ENCODE assay signal across 22 cellular contexts in the genomic region with DNA sequence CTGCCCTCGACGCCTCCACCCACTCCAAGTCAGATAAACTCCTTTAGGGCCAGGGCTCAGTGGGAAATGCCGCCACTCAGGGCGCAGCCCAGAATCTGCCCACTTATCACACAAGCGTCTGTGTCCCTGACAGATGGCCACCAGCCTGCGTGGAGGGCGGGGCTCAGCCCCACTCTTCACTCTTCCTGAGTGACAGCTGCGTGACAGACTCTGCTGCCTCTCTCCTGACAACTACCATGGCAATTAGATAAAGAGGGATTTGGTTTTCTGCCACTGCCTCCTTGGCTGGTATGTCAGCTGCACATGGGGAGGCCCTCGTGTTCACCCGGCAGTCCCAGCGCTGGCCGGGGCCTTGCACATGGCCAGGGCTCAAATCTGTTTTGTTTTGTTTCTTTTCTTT.
DNase-seq lines count a peak whose midpoint lies in the region; ATAC-seq and TF ChIP-seq lines count a peak whose summit lies in the region.
"Had no signal": no experiment of that assay in that cellular context is flagged by ENCODE, and none has a peak within 500 bp of the region (broad histone marks: within the 10 kb centered on the region; RNA-seq: fewer than 3 reads in every experiment).

No MANE protein-coding gene starts in this region.

- H3K27ac ChIP-seq in heart left ventricle (peak overlapping the region in 1 of 12 donors; percentile 22), esophagus squamous epithelium (no peak overlapping the region)
- H3K27ac ChIP-seq: adrenal gland, tibial nerve had no signal

- ATAC-seq in heart left ventricle (peak; percentile 88 to 93 (median 91)), GM18519 (IDR thresholded peaks at IDR 0.05; ENCODE audit: low FRiP score, unreplicated experiment) (no peak)
- ATAC-seq: activated CD4-positive, alpha-beta T cell treated with anti-CD3 and anti-CD28 coated beads for 36 hours; GM23338; PC-3; stimulated activated naive CD8-positive, alpha-beta T cell treated with anti-CD3 and anti-CD28 coated beads, Interleukin-15, Interleukin-2, amounts not matched to agents 100 U/mL and 50 U/mL, for 24 hours had no signal

- no peak overlapping the region for H3K27ac Mint-ChIP-seq in activated CD4-positive, alpha-beta memory T cell treated with anti-CD3 and anti-CD28 coated beads, Interleukin-2, amount 10 ng/mL, durations not matched to agents 7 days and 5 days
- H3K27ac Mint-ChIP-seq: activated CD4-positive, alpha-beta T cell treated with anti-CD3 and anti-CD28 coated beads for 36 hours; GM23338 had no signal

- H3K36me3 Mint-ChIP-seq in activated CD4-positive, alpha-beta memory T cell treated with anti-CD3 and anti-CD28 coated beads, Interleukin-2, amount 10 ng/mL, durations not matched to agents 7 days and 5 days (ENCODE audit: low read depth), result no peaks in the 10 kb centered on the region

- H3K4me1 ChIP-seq in heart left ventricle (peaks cover 0 to 28% (median 3%) of the 10 kb centered on the region in 12 donors), esophagus squamous epithelium (peaks cover 3 to 11% (median 8%) of the 10 kb centered on the region in 3 donors)
- H3K4me1 ChIP-seq: adrenal gland, tibial nerve had no signal

- H3K4me3 ChIP-seq in heart left ventricle (no peak overlapping the region), esophagus squamous epithelium (no peak overlapping the region)
- H3K4me3 ChIP-seq: adrenal gland, GM23338, tibial nerve had no signal

- intact Hi-C loops in heart left ventricle (cut with DNase I), result no loop called here
- intact Hi-C loops in esophagus squamous epithelium (cut with DNase I), result no loop called here

- TF ChIP-seq CTCF in heart left ventricle (IDR thresholded peaks at IDR 0.05), result no peak
- no peak for TF ChIP-seq CTCF in esophagus squamous epithelium (IDR thresholded peaks at IDR 0.05)

- no peaks in the 10 kb centered on the region for H3K27me3 Mint-ChIP-seq in activated CD4-positive, alpha-beta memory T cell treated with anti-CD3 and anti-CD28 coated beads, Interleukin-2, amount 10 ng/mL, durations not matched to agents 7 days and 5 days
- H3K27me3 Mint-ChIP-seq: activated CD4-positive, alpha-beta T cell treated with anti-CD3 and anti-CD28 coated beads for 36 hours had no signal

- no peaks in the 10 kb centered on the region for H3K27me3 ChIP-seq in heart left ventricle
- H3K27me3 ChIP-seq in esophagus squamous epithelium, result peaks cover 0 to 6% (median 0%) of the 10 kb centered on the region in 4 donors
- H3K27me3 ChIP-seq: adrenal gland had no signal

- H3K9me3 ChIP-seq in heart left ventricle (no peaks in the 10 kb centered on the region), esophagus squamous epithelium (no peaks in the 10 kb centered on the region)
- H3K9me3 ChIP-seq: adrenal gland, tibial nerve had no signal

- TF ChIP-seq POLR2A in heart left ventricle (IDR thresholded peaks at IDR 0.05) (no peak), esophagus squamous epithelium (IDR thresholded peaks at IDR 0.05) (no peak)

- H3K9me3 Mint-ChIP-seq in activated CD4-positive, alpha-beta memory T cell treated with anti-CD3 and anti-CD28 coated beads, Interleukin-2, amount 10 ng/mL, durations not matched to agents 7 days and 5 days, result no peaks in the 10 kb centered on the region
- H3K9me3 Mint-ChIP-seq: GM23338, neural crest cell had no signal

- POLR2A ChIA-PET in activated CD4-positive, alpha-beta memory T cell treated with anti-CD3 and anti-CD28 coated beads, Interleukin-2, amount 10 ng/mL, durations not matched to agents 7 days and 5 days (lab: Charles Lee), result no interaction called here

- DNase-seq in NCI-H446 (lab: John Stamatoyannopoulos, UW) (peak; percentile 15 to 45), NCI-H446 treated with DMSO at 0.1 percent for 48 hours (lab: John Stamatoyannopoulos, UW) (no peak), OCI-M1 (lab: John Stamatoyannopoulos, UW) (peak; percentile 4), heart left ventricle (peak; percentile 66 to 85 (median 77)), retina (peak; percentile 66), esophagus squamous epithelium (lab: John Stamatoyannopoulos, UW) (no peak)
- DNase-seq in activated CD4-positive, alpha-beta memory T cell treated with anti-CD3 and anti-CD28 coated beads, Interleukin-2, amount 10 ng/mL, durations not matched to agents 7 days and 5 days, result no peak
- DNase-seq: activated CD4-positive, alpha-beta T cell treated with anti-CD3 and anti-CD28 coated beads for 36 hours; activated effector memory CD4-positive, alpha-beta T cell treated with anti-CD3 and anti-CD28 coated beads, Interleukin-2, amount 50 U/mL, for 16 hours; adrenal gland; DMS79 treated with DMSO at 0.1 percent for 48 hours; effector CD4-positive, alpha-beta T cell; mesendoderm; NCI-H1436; NCI-H510A; PC-3; stimulated activated naive CD8-positive, alpha-beta T cell treated with anti-CD3 and anti-CD28 coated beads, Interleukin-15, Interleukin-2, amounts not matched to agents 100 U/mL and 50 U/mL, for 24 hours; T-helper 9 cell had no signal

- WGBS in heart left ventricle, 4 donors, result 12 to 25% (median 24%) methylated on average over 7 to 12 of the region's 12 CpGs
- WGBS in esophagus squamous epithelium, 2 donors, result 80 to 97% methylated on average over 7 to 12 of the region's 12 CpGs

- no peaks in the 10 kb centered on the region for H3K4me1 Mint-ChIP-seq in activated CD4-positive, alpha-beta memory T cell treated with anti-CD3 and anti-CD28 coated beads, Interleukin-2, amount 10 ng/mL, durations not matched to agents 7 days and 5 days
- H3K4me1 Mint-ChIP-seq: activated CD4-positive, alpha-beta T cell treated with anti-CD3 and anti-CD28 coated beads for 36 hours had no signal

- CTCF ChIA-PET in activated CD4-positive, alpha-beta memory T cell treated with anti-CD3 and anti-CD28 coated beads, Interleukin-2, amount 10 ng/mL, durations not matched to agents 7 days and 5 days (lab: Charles Lee), result no interaction called here

- H3K36me3 ChIP-seq in heart left ventricle (no peaks in the 10 kb centered on the region), esophagus squamous epithelium (no peaks in the 10 kb centered on the region)
- H3K36me3 ChIP-seq: adrenal gland, tibial nerve had no signal

- H3K4me3 Mint-ChIP-seq in activated CD4-positive, alpha-beta memory T cell treated with anti-CD3 and anti-CD28 coated beads, Interleukin-2, amount 10 ng/mL, durations not matched to agents 7 days and 5 days, result no peak overlapping the region
- H3K4me3 Mint-ChIP-seq: activated CD4-positive, alpha-beta T cell treated with anti-CD3 and anti-CD28 coated beads for 36 hours; GM23338; neural crest cell had no signal

Comparison
In these comparisons a context has a peak if more than half of its experiments do, and no peak if none do; other contexts are left out.
1. DNase-seq: peak in NCI-H446 (2 of 2), OCI-M1 (single experiment), heart left ventricle (5 of 5) and retina (single experiment); none in NCI-H446 treated with DMSO at 0.1 percent for 48 hours (single experiment), esophagus squamous epithelium (single experiment) and activated CD4-positive, alpha-beta memory T cell treated with anti-CD3 and anti-CD28 coated beads, Interleukin-2, amount 10 ng/mL, durations not matched to agents 7 days and 5 days (single experiment).